Comparison of ENCODE assay signal across 1 cellular context in the genomic region with DNA sequence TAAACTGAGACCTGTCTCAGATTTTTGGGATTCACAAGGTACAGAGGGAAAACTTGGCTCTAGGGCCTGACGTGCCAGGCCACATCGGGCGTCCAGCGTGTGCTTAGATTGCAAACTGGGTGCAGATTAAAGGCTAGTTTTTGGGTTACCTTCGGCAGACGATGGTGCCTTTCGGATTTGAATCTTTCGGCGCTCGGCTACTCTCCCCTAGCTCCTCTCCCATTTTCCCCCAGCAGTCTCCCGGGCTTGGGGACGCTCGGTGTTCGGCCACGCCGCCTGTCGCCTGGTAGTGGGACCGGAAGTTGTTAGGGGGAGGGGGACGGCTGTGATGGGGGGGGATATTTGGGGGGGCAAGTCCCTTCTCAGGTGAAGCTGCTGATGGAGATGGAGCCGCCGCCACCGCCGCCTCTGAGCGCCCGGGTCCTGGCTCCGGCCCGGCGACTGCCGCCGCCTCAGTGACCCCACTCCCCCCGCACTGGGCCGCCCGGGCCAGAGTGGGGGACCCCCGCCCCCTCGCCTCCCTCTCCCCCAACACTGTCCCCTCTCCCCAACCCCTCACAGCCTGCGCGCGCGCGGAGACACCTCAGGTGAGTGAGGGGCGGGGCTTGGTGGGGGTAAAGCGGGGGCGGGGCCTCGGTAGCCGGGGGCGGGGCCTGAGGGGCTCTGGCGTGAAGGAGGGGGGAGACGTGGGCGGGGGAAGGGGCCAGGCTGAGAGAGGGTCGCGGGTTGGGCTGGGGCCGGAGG.
TF ChIP-seq lines count a peak whose summit lies in the region.

No MANE protein-coding gene starts in this region.

TF ChIP-seq in endothelial cell of umbilical vein, 7 proteins besides CTCF, POLR2A, EP300 and RAD21:
- TF ChIP-seq POLR2AphosphoS5 (IDR thresholded peaks at IDR 0.05; ENCODE audit: insufficient read depth, low read depth, low read length) (no peak), GATA2 (IDR thresholded peaks at IDR 0.05; ENCODE audit: insufficient read depth, insufficient read length, low read depth, low read length) (no peak), JUN (IDR thresholded peaks at IDR 0.05; ENCODE audit: borderline replicate concordance, insufficient read depth, insufficient read length, low read depth) (no peak), MYC (IDR thresholded peaks at IDR 0.05; ENCODE audit: low read depth, low read length) (no peak), FOS (IDR thresholded peaks at IDR 0.05; ENCODE audit: borderline replicate concordance, insufficient read depth, low read length) (no peak)
- TF ChIP-seq, protein P1, sequence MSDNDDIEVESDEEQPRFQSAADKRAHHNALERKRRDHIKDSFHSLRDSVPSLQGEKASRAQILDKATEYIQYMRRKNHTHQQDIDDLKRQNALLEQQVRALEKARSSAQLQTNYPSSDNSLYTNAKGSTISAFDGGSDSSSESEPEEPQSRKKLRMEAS (IDR thresholded peaks at IDR 0.05; ENCODE audit: insufficient read depth, insufficient read length) = no peak
